In genomic region chr10:122310311-122311050, GRCh38 we compare ENCODE assay signal across 13 cellular contexts. TPM values are rescaled to one million over a fixed set of nuclear protein-coding genes. Genes with fewer than 3 reads are reported as not detected.
DNase-seq lines count a peak whose midpoint lies in the region; ATAC-seq, FAIRE-seq and TF ChIP-seq lines count a peak whose summit lies in the region.
"Had no signal": no experiment of that assay in that cellular context is flagged by ENCODE, and none has a peak within 500 bp of the region (broad histone marks: within the 10 kb centered on the region; RNA-seq: fewer than 3 reads in every experiment).

No MANE protein-coding gene starts in this region.

- H2BK15ac ChIP-seq in IMR-90 (ENCODE audit: low read depth, low read length), result no peak overlapping the region

- TF ChIP-seq POLR2A in IMR-90 (IDR thresholded peaks at IDR 0.05; ENCODE audit: low read depth, low read length), result no peak

- no TSS peak for BruUV-seq in IMR-90 (replicated peaks; lab: Mats Ljungman, UMichigan)

- CTCF ChIA-PET in IMR-90 (lab: Yijun Ruan, JAX), result interaction anchor here (1.0 kb wide), 1 partner anchor 13 kb away, joined by 4 read pairs; no protein-coding TSS in a partner anchor

- H3K9me3 ChIP-seq in IMR-90 (ENCODE audit: control insufficient read depth, insufficient read depth, low read length) (no peaks in the 10 kb centered on the region; the same call in 1 of the 2 replicates), astrocyte (ENCODE audit: insufficient read depth, low read depth, low read length) (no peaks in the 10 kb centered on the region)

- no peak for FAIRE-seq in astrocyte (lab: Jason Lieb, UNC)
- FAIRE-seq: GM12891 had no signal

- no peak overlapping the region for H3K56ac ChIP-seq in IMR-90 (ENCODE audit: extremely low read depth, insufficient read depth, low read length)

- no peaks in the 10 kb centered on the region for H3K36me3 Mint-ChIP-seq in astrocyte (ENCODE audit: low read depth, unreplicated experiment)

- no peak for DNase-seq in IMR-90
- peak; percentile 13 for DNase-seq in astrocyte (ENCODE audit: low read depth)
- DNase-seq in left colon, result peak; percentile 62 to 75
- DNase-seq in NOMO-1 treated with DMSO at 0.1 percent for 48 hours (lab: John Stamatoyannopoulos, UW; ENCODE audit: unreplicated experiment), result no peak
- DNase-seq in superior temporal gyrus (ENCODE audit: extremely low spot score), result no peak
- DNase-seq: amygdala, mammary epithelial cell, NCI-H2171 treated with DMSO at 0.1 percent for 48 hours, SW 1271 had no signal

- in situ Hi-C loops in IMR-90 (cut with MboI; ENCODE audit: low sequenced_read_pairs), result no loop called here

- H3K27ac ChIP-seq in IMR-90 (ENCODE audit: insufficient read depth, low read length) (no peak overlapping the region), astrocyte (ENCODE audit: low read depth, low read length) (no peak overlapping the region), skin epidermis (peak overlapping the region in 11 of 21 experiments; percentile 3 to 94 (median 50))

- TF ChIP-seq RAD21 in IMR-90 (IDR thresholded peaks at IDR 0.05; ENCODE audit: low read length), result no peak

- H3K23ac ChIP-seq in IMR-90 (ENCODE audit: low read depth, low read length), result no peak overlapping the region

- no peak overlapping the region for H3K4ac ChIP-seq in IMR-90 (ENCODE audit: low read depth, low read length)

- H3K4me1 Mint-ChIP-seq in astrocyte (ENCODE audit: low read depth, unreplicated experiment), result peaks cover 21% of the 10 kb centered on the region

- no peak overlapping the region for H2BK5ac ChIP-seq in IMR-90 (ENCODE audit: low read depth, low read length, poor library complexity, severe bottlenecking)

- H2AK9ac ChIP-seq in IMR-90 (replicated peaks; ENCODE audit: low read depth, low read length, poor library complexity), result no peak overlapping the region

- no peak for ATAC-seq in IMR-90 (ENCODE audit: low read depth)
- peak; percentile 88 for ATAC-seq in left colon
- no peak for ATAC-seq in GM18519 (IDR thresholded peaks at IDR 0.05; ENCODE audit: low FRiP score, unreplicated experiment)
- ATAC-seq in GM18517 (IDR thresholded peaks at IDR 0.05; ENCODE audit: unreplicated experiment), result no peak

- H3K4me2 ChIP-seq in IMR-90 (ENCODE audit: low read depth, low read length), result no peak overlapping the region
- peak overlapping the region; percentile 4 for H3K4me2 ChIP-seq in astrocyte (ENCODE audit: low read length)

- no peak overlapping the region for H2BK120ac ChIP-seq in IMR-90 (ENCODE audit: low read depth, low read length)

- TF ChIP-seq CTCF in IMR-90 (conservative IDR thresholded peaks at IDR 0.05; ENCODE audit: low read depth, low read length), result no peak
- TF ChIP-seq CTCF in astrocyte (IDR thresholded peaks at IDR 0.05; ENCODE audit: insufficient read depth, low read depth, low read length), result no peak

- H3K27ac Mint-ChIP-seq in astrocyte (ENCODE audit: unreplicated experiment), result no peak overlapping the region

- H3K4me1 ChIP-seq in IMR-90 (ENCODE audit: control insufficient read depth, insufficient read depth, low read length) (peaks cover 8% of the 10 kb centered on the region), astrocyte (ENCODE audit: insufficient read depth, low read length) (peaks cover 34% of the 10 kb centered on the region)

- H3K79me2 ChIP-seq in astrocyte (ENCODE audit: insufficient read depth, low read length), result no peaks in the 10 kb centered on the region

- no peak overlapping the region for H3K18ac ChIP-seq in IMR-90 (ENCODE audit: low read depth, low read length)

- H2AFZ ChIP-seq in IMR-90 (replicated peaks; ENCODE audit: low read length, poor library complexity) (no peak overlapping the region), astrocyte (ENCODE audit: low read depth, low read length) (no peak overlapping the region)

- H2BK20ac ChIP-seq in IMR-90 (ENCODE audit: low read depth, low read length), result no peak overlapping the region

- H3K27me3 ChIP-seq in IMR-90 (ENCODE audit: control insufficient read depth, insufficient read depth, low read length), result no peaks in the 10 kb centered on the region
- H3K27me3 ChIP-seq in astrocyte (ENCODE audit: insufficient read depth, low read length), result no peaks in the 10 kb centered on the region

- no peak overlapping the region for H4K5ac ChIP-seq in IMR-90 (ENCODE audit: low read depth, low read length)

- no peaks in the 10 kb centered on the region for H3K36me3 ChIP-seq in IMR-90 (ENCODE audit: control insufficient read depth, insufficient read depth, low read length)
- no peaks in the 10 kb centered on the region for H3K36me3 ChIP-seq in astrocyte (ENCODE audit: insufficient read depth, low read length)

- no peak overlapping the region for H3K14ac ChIP-seq in IMR-90 (replicated peaks; ENCODE audit: low read depth, low read length)

- H3K9me3 Mint-ChIP-seq in astrocyte (ENCODE audit: unreplicated experiment), result peaks cover 4% of the 10 kb centered on the region

- H4K91ac ChIP-seq in IMR-90 (ENCODE audit: insufficient read depth, low read depth, low read length), result no peak overlapping the region

- 50% methylated on average over 7 of the region's 18 CpGs; no CpG with 5 or more reads in 1 of the 2 experiments for WGBS in IMR-90 (ENCODE audit: extremely low coverage in 2 of 2, insufficient read length in 1 of 2), 2 experiments

- dilution Hi-C loops in IMR-90 (cut with HindIII; ENCODE audit: low sequenced_read_pairs, unreplicated experiment), result no loop called here

- H3K4me3 ChIP-seq in IMR-90 (ENCODE audit: insufficient read depth, low read depth, low read length) (no peak overlapping the region), astrocyte (ENCODE audit: insufficient read depth, low read depth, low read length) (no peak overlapping the region), skin epidermis (no peak overlapping the region)

- no peak overlapping the region for H2AK5ac ChIP-seq in IMR-90 (ENCODE audit: low read depth, low read length)

- no peak overlapping the region for H3K4me3 Mint-ChIP-seq in astrocyte (ENCODE audit: unreplicated experiment)

- no peaks in the 10 kb centered on the region for H3K79me1 ChIP-seq in IMR-90 (ENCODE audit: low read depth in 1 of 2, low read length in 2 of 2)

- POLR2A ChIA-PET in IMR-90 (lab: Charles Lee; ENCODE audit: unreplicated experiment), result no interaction called here

- H4K8ac ChIP-seq in IMR-90 (ENCODE audit: low read depth in 2 of 2, low read length in 2 of 2), result no peak overlapping the region

- H3K9ac ChIP-seq in IMR-90 (ENCODE audit: low read depth, low read length), result no peak overlapping the region
- no peak overlapping the region for H3K9ac ChIP-seq in astrocyte (ENCODE audit: low read length)

- no peaks in the 10 kb centered on the region for H3K27me3 Mint-ChIP-seq in astrocyte (ENCODE audit: low read depth, unreplicated experiment)

- intact Hi-C loops in IMR-90 (cut with micrococcal nuclease) (no loop called here), left colon (cut with DNase I, micrococcal nuclease) (no loop called here)

- H4K20me1 ChIP-seq in IMR-90 (ENCODE audit: insufficient read depth, low read length), result no peaks in the 10 kb centered on the region
- no peaks in the 10 kb centered on the region for H4K20me1 ChIP-seq in astrocyte (ENCODE audit: insufficient read depth, low read length)

- peaks cover 8% of the 10 kb centered on the region for H3K9me1 ChIP-seq in IMR-90 (ENCODE audit: insufficient read depth, low read length)

TF ChIP-seq in IMR-90, 13 proteins besides CTCF, POLR2A, EP300 and RAD21:
- TF ChIP-seq MAFK (IDR thresholded peaks at IDR 0.05; ENCODE audit: low read depth, low read length) (no peak), FOS (IDR thresholded peaks at IDR 0.05; ENCODE audit: low read depth, low read length) (no peak), CHD1 (IDR thresholded peaks at IDR 0.05; ENCODE audit: low read depth, low read length) (no peak), NFE2L2 (IDR thresholded peaks at IDR 0.05; ENCODE audit: low read depth, low read length) (no peak), MXI1 (IDR thresholded peaks at IDR 0.05; ENCODE audit: borderline replicate concordance, low read depth, low read length) (no peak), RFX5 (IDR thresholded peaks at IDR 0.05; ENCODE audit: low read depth, low read length) (no peak), CEBPB (IDR thresholded peaks at IDR 0.05; ENCODE audit: low read depth, low read length) (peak; percentile 36; the same call in 1 of the 2 replicates)
- TF ChIP-seq, protein P1, sequence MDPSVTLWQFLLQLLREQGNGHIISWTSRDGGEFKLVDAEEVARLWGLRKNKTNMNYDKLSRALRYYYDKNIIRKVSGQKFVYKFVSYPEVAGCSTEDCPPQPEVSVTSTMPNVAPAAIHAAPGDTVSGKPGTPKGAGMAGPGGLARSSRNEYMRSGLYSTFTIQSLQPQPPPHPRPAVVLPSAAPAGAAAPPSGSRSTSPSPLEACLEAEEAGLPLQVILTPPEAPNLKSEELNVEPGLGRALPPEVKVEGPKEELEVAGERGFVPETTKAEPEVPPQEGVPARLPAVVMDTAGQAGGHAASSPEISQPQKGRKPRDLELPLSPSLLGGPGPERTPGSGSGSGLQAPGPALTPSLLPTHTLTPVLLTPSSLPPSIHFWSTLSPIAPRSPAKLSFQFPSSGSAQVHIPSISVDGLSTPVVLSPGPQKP (IDR thresholded peaks at IDR 0.05; ENCODE audit: borderline replicate concordance, low read depth, low read length), result no peak

RNA-seq across cellular contexts. Expression of gene BTBD16, which starts 39.4 kb away (rescaled TPM):
- total RNA-seq in IMR-90 (2012; rRNA removed), result not detected in 2 replicates
- not detected in 2 replicates for polyA plus RNA-seq in IMR-90 (2012; rRNA removed)
- not detected in 2 replicates for polyA plus RNA-seq in IMR-90 (2012; cell fraction: cytosol; rRNA removed)
- polyA plus RNA-seq in IMR-90 (2012; cell fraction: nucleus; rRNA removed; ENCODE audit: low replicate concordance), result 0.08 TPM in 1 of 2 replicates, not detected in the other
- total RNA-seq in astrocyte, result 0.26 TPM in 1 of 2 replicates, not detected in the other
- total RNA-seq in left colon, result under 1 TPM; 0.14 to 0.15 TPM

Comparison
In these comparisons a context has a peak if more than half of its experiments do, and no peak if none do; other contexts are left out.
1. DNase-seq: peak in astrocyte (single experiment) and left colon (2 of 2); none in IMR-90 (single experiment), NOMO-1 treated with DMSO at 0.1 percent for 48 hours (single experiment) and superior temporal gyrus (single experiment).
2. H3K27ac ChIP-seq: peak in skin epidermis (11 of 21); none in IMR-90 (single experiment) and astrocyte (single experiment).